In genomic region chr13:87671824-87672603, GRCh38 we compare ENCODE assay signal across 8 cellular contexts. TPM values are rescaled to one million over a fixed set of nuclear protein-coding genes. Genes with fewer than 3 reads are reported as not detected.
A peak's percentile ranks its signal among the peaks of the same experiment; 100 is the strongest.
DNase-seq lines count a peak whose midpoint lies in the region; ATAC-seq and TF ChIP-seq lines count a peak whose summit lies in the region.

No MANE protein-coding gene starts in this region.

- peak overlapping the region; percentile 63 for H3K4me3 Mint-ChIP-seq in activated naive CD8-positive, alpha-beta T cell treated with anti-CD3 and anti-CD28 coated beads for 36 hours

- DNase-seq in Right ventricle myocardium inferior (ENCODE audit: missing footprints), result no peak
- DNase-seq in cardiac septum (ENCODE audit: low spot score), result no peak
- DNase-seq in activated naive CD8-positive, alpha-beta T cell treated with anti-CD3 and anti-CD28 coated beads for 36 hours, result no peak
- peak; percentile 71 for DNase-seq in spleen
- DNase-seq in NCI-H446 treated with DMSO at 0.1 percent for 48 hours (lab: John Stamatoyannopoulos, UW), result no peak
- no peak for DNase-seq in NCI-H1105 (lab: John Stamatoyannopoulos, UW)

- peaks cover 5% of the 10 kb centered on the region for H3K9me3 Mint-ChIP-seq in activated naive CD8-positive, alpha-beta T cell treated with anti-CD3 and anti-CD28 coated beads for 36 hours

- intact Hi-C loops in Right ventricle myocardium inferior (cut with DNase I), result no loop called here
- intact Hi-C loops in cardiac septum (cut with DNase I), result no loop called here
- intact Hi-C loops in spleen (cut with DNase I; ENCODE audit: low total_unique reads), result no loop called here

- H3K36me3 Mint-ChIP-seq in activated naive CD8-positive, alpha-beta T cell treated with anti-CD3 and anti-CD28 coated beads for 36 hours, result no peaks in the 10 kb centered on the region

- no peak overlapping the region for H3K27ac Mint-ChIP-seq in activated naive CD8-positive, alpha-beta T cell treated with anti-CD3 and anti-CD28 coated beads for 36 hours

- WGBS in spleen, 5 donors, result 1 to 4% (median 1%) methylated on average over 49 to 80 of the region's 81 CpGs

- peaks cover 5 to 86% (median 64%) of the 10 kb centered on the region in 7 donors for H3K27me3 ChIP-seq in spleen (replicated peaks in 1 of 7)

- H3K4me1 Mint-ChIP-seq in activated naive CD8-positive, alpha-beta T cell treated with anti-CD3 and anti-CD28 coated beads for 36 hours, result peaks cover 14% of the 10 kb centered on the region

- no peak overlapping the region for H3K27ac ChIP-seq in spleen

- H3K9me3 ChIP-seq in iPS-18c (ENCODE audit: control insufficient read depth, insufficient read depth, low read length) (no peaks in the 10 kb centered on the region), spleen (peaks cover 0 to 9% (median 0%) of the 10 kb centered on the region in 8 donors)

- ATAC-seq in Right ventricle myocardium inferior (peak; percentile 29), GM18502 (IDR thresholded peaks at IDR 0.05; ENCODE audit: poor library complexity, unreplicated experiment) (no peak)

- no peak for TF ChIP-seq POLR2A in spleen (IDR thresholded peaks at IDR 0.05)

- TF ChIP-seq CTCF in spleen (IDR thresholded peaks at IDR 0.05 in 8 of 11, conservative IDR thresholded peaks at IDR 0.05 in 3 of 11), result no peak

- peaks cover 64% of the 10 kb centered on the region for H3K27me3 Mint-ChIP-seq in activated naive CD8-positive, alpha-beta T cell treated with anti-CD3 and anti-CD28 coated beads for 36 hours

- no peaks in the 10 kb centered on the region for H3K36me3 ChIP-seq in spleen

- peaks cover 5 to 45% (median 35%) of the 10 kb centered on the region in 6 donors for H3K4me1 ChIP-seq in spleen

- H3K4me3 ChIP-seq in iPS-18c (ENCODE audit: insufficient read depth, low read depth, low read length) (peak overlapping the region; percentile 78), spleen (peak overlapping the region; percentile 33 to 76 (median 44))

RNA-seq across cellular contexts. Expression of gene SLITRK5, which starts 0.8 kb away (rescaled TPM):
- total RNA-seq in Right ventricle myocardium inferior (0.05 TPM), cardiac septum (0.05 TPM), spleen (under 1 TPM in 6 of 7 donors, not detected in 1; 0.03 to 0.26 (median 0.12) TPM)
- not detected for total RNA-seq in activated naive CD8-positive, alpha-beta T cell treated with anti-CD3 and anti-CD28 coated beads for 36 hours
- polyA plus RNA-seq in spleen, result under 1 TPM; under 0.01 to 0.03 (median under 0.01) TPM
